In genomic region chr11:111019931-111020381, GRCh38 we compare ENCODE assay signal across 15 cellular contexts.
DNase-seq lines count a peak whose midpoint lies in the region; ATAC-seq, FAIRE-seq and TF ChIP-seq lines count a peak whose summit lies in the region.
"Had no signal": no experiment of that assay in that cellular context is flagged by ENCODE, and none has a peak within 500 bp of the region (broad histone marks: within the 10 kb centered on the region; RNA-seq: fewer than 3 reads in every experiment).

No MANE protein-coding gene starts in this region.

- 0 out of 2 replicates have a peak overlapping the region, but pooled peaks have one; percentile 0 for H2AFZ ChIP-seq in H1 (ENCODE audit: low read length)

- no peak overlapping the region for H2BK12ac ChIP-seq in H1 (ENCODE audit: low read depth, low read length)

- H3K79me1 ChIP-seq in H1 (ENCODE audit: low read depth, low read length): no peaks in the 10 kb centered on the region
- H3K79me1 ChIP-seq in mesendoderm (ENCODE audit: low read length): no peaks in the 10 kb centered on the region

- H3K4me2 ChIP-seq in H1 (ENCODE audit: insufficient read depth in 1 of 2, low read depth in 2 of 2, low read length in 2 of 2) (no peak overlapping the region), mesendoderm (ENCODE audit: low read length) (no peak overlapping the region)

- H3K27ac ChIP-seq in H1 (ENCODE audit: low read depth, low read length) (no peak overlapping the region), mesendoderm (ENCODE audit: low read depth, low read length) (no peak overlapping the region), colonic mucosa (no peak overlapping the region)

- no peak for TF ChIP-seq EP300 in H1 (IDR thresholded peaks at IDR 0.05; ENCODE audit: borderline replicate concordance in 1 of 2, low read depth in 2 of 2, low read length in 2 of 2)

- H3K4me3 ChIP-seq in H1 (ENCODE audit: extremely low read depth in 1 of 4, insufficient read depth in 2 of 4, low read depth in 3 of 4, low read length in 4 of 4) (no peak overlapping the region), mesendoderm (ENCODE audit: low read length) (no peak overlapping the region), colonic mucosa (no peak overlapping the region)

- CTCF ChIA-PET in H1 (lab: Charles Lee; ENCODE audit: partially characterized antibody): interaction anchor here (1.0 kb wide), 1 partner anchor 409 kb away, joined by 5 read pairs; no protein-coding TSS in a partner anchor

- H3K4me1 ChIP-seq in H1 (replicated peaks in 1 of 4; ENCODE audit: control insufficient read depth in 3 of 4, insufficient read depth in 4 of 4, low read length in 3 of 4) (no peaks in the 10 kb centered on the region; a peak in 1 of 7 replicates), mesendoderm (ENCODE audit: control insufficient read depth, low read depth, low read length) (peaks cover 4% of the 10 kb centered on the region), colonic mucosa (no peaks in the 10 kb centered on the region)

- intact Hi-C loops in Right ventricle myocardium superior (cut with DNase I) (no loop called here), cardiac septum (cut with DNase I) (no loop called here), colonic mucosa (cut with DNase I) (no loop called here)

- no peak overlapping the region for H2BK15ac ChIP-seq in H1 (ENCODE audit: low read length)
- H2BK15ac ChIP-seq in mesendoderm (replicated peaks; ENCODE audit: low read depth): no peak overlapping the region

- H2BK120ac ChIP-seq in H1 (replicated peaks; ENCODE audit: low read depth, low read length) (no peak overlapping the region), mesendoderm (ENCODE audit: low read depth, low read length) (no peak overlapping the region)

- FAIRE-seq in H1 (lab: Jason Lieb, UNC): no peak
- FAIRE-seq: A204.1 had no signal

- POLR2A ChIA-PET in H1 (lab: Charles Lee; ENCODE audit: partially characterized antibody): no interaction called here

- no peak overlapping the region for H4K91ac ChIP-seq in H1 (replicated peaks; ENCODE audit: insufficient read length, low read length)

- no peaks in the 10 kb centered on the region for H3K79me2 ChIP-seq in H1 (ENCODE audit: control insufficient read depth in 1 of 2, insufficient read depth in 2 of 2, low read length in 2 of 2)
- no peaks in the 10 kb centered on the region for H3K79me2 ChIP-seq in mesendoderm (ENCODE audit: control insufficient read depth, insufficient read depth, low read length)

- H2AK5ac ChIP-seq in H1 (ENCODE audit: low read depth, low read length) (no peak overlapping the region), mesendoderm (ENCODE audit: low read length) (no peak overlapping the region)

- no peak overlapping the region for H3K14ac ChIP-seq in H1 (ENCODE audit: insufficient read length)

- H3K27me3 ChIP-seq in H1 (replicated peaks in 1 of 4; ENCODE audit: control insufficient read depth in 3 of 4, extremely low read depth in 1 of 4, insufficient read depth in 3 of 4, low read length in 3 of 4) (no peaks in the 10 kb centered on the region), mesendoderm (ENCODE audit: insufficient read depth, low read length, poor library complexity) (no peaks in the 10 kb centered on the region), colonic mucosa (no peaks in the 10 kb centered on the region)

- H3K56ac ChIP-seq in H1 (replicated peaks; ENCODE audit: insufficient read length, low read depth, low read length): no peak overlapping the region
- H3K56ac ChIP-seq in mesendoderm (ENCODE audit: low read length): no peak overlapping the region

- H2BK5ac ChIP-seq in H1 (ENCODE audit: low read depth, low read length): no peak overlapping the region
- no peak overlapping the region for H2BK5ac ChIP-seq in mesendoderm (ENCODE audit: low read length)

- H4K5ac ChIP-seq in H1 (ENCODE audit: insufficient read length, low read depth, low read length) (no peak overlapping the region), mesendoderm (ENCODE audit: low read length) (no peak overlapping the region)

- H4K8ac ChIP-seq in H1 (ENCODE audit: extremely low read depth, insufficient read depth, low read length) (no peak overlapping the region), mesendoderm (ENCODE audit: low read depth, low read length) (no peak overlapping the region)

- H3K23ac ChIP-seq in H1 (ENCODE audit: insufficient read length) (no peak overlapping the region), mesendoderm (ENCODE audit: low read length) (no peak overlapping the region)

- H3K18ac ChIP-seq in H1 (ENCODE audit: extremely low read depth, low read length) (no peak overlapping the region), mesendoderm (ENCODE audit: low read length) (no peak overlapping the region)

- no peak for TF ChIP-seq RAD21 in H1 (IDR thresholded peaks at IDR 0.05 in 1 of 2, conservative IDR thresholded peaks at IDR 0.05 in 1 of 2; ENCODE audit: low read depth in 2 of 2, low read length in 2 of 2)

- H3K23me2 ChIP-seq in H1 (ENCODE audit: low read depth, low read length): no peaks in the 10 kb centered on the region

- no peak overlapping the region for H3K4ac ChIP-seq in H1 (replicated peaks; ENCODE audit: insufficient read length, low read depth, low read length)
- H3K4ac ChIP-seq in mesendoderm (ENCODE audit: low read depth, low read length): peak overlapping the region; percentile 81

- ATAC-seq in Right ventricle myocardium superior (ENCODE audit: poor library complexity): peak; percentile 67
- no peak for ATAC-seq in SK-N-SH treated with all-trans-retinoic acid at 6 μM for 48 hours
- ATAC-seq: Panc1 had no signal

- no peaks in the 10 kb centered on the region for H4K20me1 ChIP-seq in H1 (replicated peaks in 1 of 2; ENCODE audit: control insufficient read depth in 1 of 2, insufficient read depth in 2 of 2, low read length in 2 of 2)

- no peak overlapping the region for H2BK20ac ChIP-seq in H1 (ENCODE audit: low read length)

- no peak overlapping the region for H3K9ac ChIP-seq in H1 (replicated peaks in 1 of 4; ENCODE audit: extremely low read depth in 1 of 4, low read depth in 3 of 4, low read length in 3 of 4)
- no peak overlapping the region for H3K9ac ChIP-seq in mesendoderm (ENCODE audit: low read length)
- no peak overlapping the region for H3K9ac ChIP-seq in colonic mucosa (ENCODE audit: low read depth in 2 of 2, low read length in 2 of 2)

- TF ChIP-seq CTCF in H1 (IDR thresholded peaks at IDR 0.05; ENCODE audit: control extremely low read depth in 1 of 3, insufficient read depth in 1 of 3, low read depth in 1 of 3, low read length in 3 of 3) (no peak), colonic mucosa (IDR thresholded peaks at IDR 0.05) (no peak)

- TF ChIP-seq POLR2A in H1 (IDR thresholded peaks at IDR 0.05; ENCODE audit: control extremely low read depth in 1 of 2, low read depth in 2 of 2, low read length in 2 of 2): no peak

- 68% methylated on average over 4 of the region's 4 CpGs; no CpG with 5 or more reads in 1 of the 2 experiments for WGBS in H1 (ENCODE audit: extremely low coverage in 1 of 2, insufficient coverage in 1 of 2, insufficient read length in 1 of 2, insufficient replicate concordance in 2 of 2, low coverage in 1 of 2, low lambda C conversion rate in 2 of 2, missing lambda C conversion rate in 1 of 2), 2 experiments
- no CpG with 5 or more reads among the region's 4 CpGs for WGBS in mesendoderm (ENCODE audit: extremely low coverage, insufficient coverage, low lambda C conversion rate)

- DNase-seq in Right ventricle myocardium superior (no peak), cardiac septum (ENCODE audit: low spot score) (no peak), H1 (ENCODE audit: low read depth in 1 of 2, low spot score in 2 of 2) (no peak), mesendoderm (no peak), NCI-H524 (lab: John Stamatoyannopoulos, UW) (no peak), colonic mucosa (no peak), midbrain (lab: John Stamatoyannopoulos, UW) (no peak)
- DNase-seq: activated CD4-positive, CD25-positive, alpha-beta regulatory T cell treated with anti-CD3 and anti-CD28 coated beads, Interleukin-2, amount 50 U/mL, for 72 hours; activated naive CD4-positive, alpha-beta T cell treated with anti-CD3 and anti-CD28 coated beads, Interleukin-2, amount 50 U/mL, for 16 hours; GDM1; head of caudate nucleus; NCI-H1092 had no signal

- H3K36me3 ChIP-seq in H1 (ENCODE audit: control insufficient read depth in 2 of 4, insufficient read depth in 4 of 4, low read length in 3 of 4) (no peaks in the 10 kb centered on the region), mesendoderm (ENCODE audit: control insufficient read depth, insufficient read depth, low read length) (no peaks in the 10 kb centered on the region), colonic mucosa (no peaks in the 10 kb centered on the region)

- H3K9me3 ChIP-seq in H1 (ENCODE audit: insufficient read depth in 2 of 2, low read depth in 1 of 2, low read length in 1 of 2): no peaks in the 10 kb centered on the region
- H3K9me3 ChIP-seq in colonic mucosa: no peaks in the 10 kb centered on the region

TF ChIP-seq in H1, 55 proteins besides CTCF, POLR2A, EP300 and RAD21 (continues in another document):
- TF ChIP-seq GTF2F1 (IDR thresholded peaks at IDR 0.05; ENCODE audit: borderline replicate concordance, low read depth, low read length) (no peak), TBP (IDR thresholded peaks at IDR 0.05; ENCODE audit: low read depth, low read length) (no peak), SAP30 (IDR thresholded peaks at IDR 0.05; ENCODE audit: insufficient read depth, insufficient replicate concordance, low read length) (no peak), E2F6 (IDR thresholded peaks at IDR 0.05) (no peak), TAF7 (optimal IDR thresholded peaks at IDR 0.05; ENCODE audit: borderline replicate concordance, low read depth, low read length) (no peak)

TF ChIP-seq in SK-N-SH treated with all-trans-retinoic acid at 6 μM for 48 hours, 23 proteins besides CTCF, POLR2A, EP300 and RAD21 (continues in another document):
- TF ChIP-seq CREB5 (CRISPR knock-in tag; IDR thresholded peaks at IDR 0.05; ENCODE audit: low read depth): no peak
